Comparison of ENCODE assay signal across 1 cellular context in the genomic region with DNA sequence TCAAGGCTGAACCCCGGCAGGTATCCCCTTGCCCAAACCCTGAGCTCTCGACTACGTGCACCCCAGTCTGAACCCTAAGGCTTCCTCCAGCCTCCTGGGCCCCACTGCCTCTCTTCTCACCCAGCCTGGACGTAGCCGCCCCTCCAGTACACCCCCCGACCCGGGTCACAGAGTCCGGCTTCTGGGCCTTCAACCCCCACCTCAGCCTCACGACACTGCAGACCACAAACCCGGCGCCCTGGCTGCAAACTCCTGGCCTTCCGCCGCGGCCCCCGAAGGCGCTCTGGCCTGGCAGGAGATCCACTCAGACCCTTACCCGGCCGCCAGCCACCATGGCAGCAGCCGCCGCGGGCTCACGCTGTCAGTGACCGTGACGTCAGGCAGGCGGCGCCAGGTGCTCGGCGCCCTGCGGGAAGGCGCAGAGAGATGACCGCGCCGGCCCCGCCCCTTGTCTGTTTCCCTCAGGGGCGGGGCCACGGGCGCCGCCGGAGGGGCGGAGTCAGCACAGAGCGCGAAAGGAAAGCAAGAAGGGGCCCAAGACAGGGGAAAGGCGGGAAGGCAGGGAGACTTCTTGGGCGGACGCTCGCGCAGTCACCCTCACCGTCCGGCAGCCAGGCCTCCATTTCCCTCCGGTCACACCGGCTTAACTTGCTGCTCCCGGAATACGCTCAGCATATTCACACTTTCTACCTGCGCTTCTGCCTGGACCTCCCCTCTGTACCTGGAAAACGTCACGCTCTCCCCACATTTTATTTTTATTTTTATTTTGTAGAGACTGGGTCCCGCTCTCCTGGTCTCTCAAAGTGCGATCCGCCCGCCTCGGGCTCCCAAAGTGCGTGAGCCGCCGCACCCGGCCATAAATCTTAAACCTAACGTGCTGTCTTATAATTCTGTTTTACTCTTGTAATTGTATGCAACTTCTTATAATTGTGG.
TF ChIP-seq lines count a peak whose summit lies in the region.

A gene with protein sequence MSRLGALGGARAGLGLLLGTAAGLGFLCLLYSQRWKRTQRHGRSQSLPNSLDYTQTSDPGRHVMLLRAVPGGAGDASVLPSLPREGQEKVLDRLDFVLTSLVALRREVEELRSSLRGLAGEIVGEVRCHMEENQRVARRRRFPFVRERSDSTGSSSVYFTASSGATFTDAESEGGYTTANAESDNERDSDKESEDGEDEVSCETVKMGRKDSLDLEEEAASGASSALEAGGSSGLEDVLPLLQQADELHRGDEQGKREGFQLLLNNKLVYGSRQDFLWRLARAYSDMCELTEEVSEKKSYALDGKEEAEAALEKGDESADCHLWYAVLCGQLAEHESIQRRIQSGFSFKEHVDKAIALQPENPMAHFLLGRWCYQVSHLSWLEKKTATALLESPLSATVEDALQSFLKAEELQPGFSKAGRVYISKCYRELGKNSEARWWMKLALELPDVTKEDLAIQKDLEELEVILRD (minus strand): TSS at position 372 of the 933 bp plus-strand sequence. CDS start 471 bp downstream, outside the sequence.

TF ChIP-seq in HepG2, 621 proteins besides CTCF, POLR2A, EP300 and RAD21 (continued from another document and continues in another):
- TF ChIP-seq, protein P1, sequence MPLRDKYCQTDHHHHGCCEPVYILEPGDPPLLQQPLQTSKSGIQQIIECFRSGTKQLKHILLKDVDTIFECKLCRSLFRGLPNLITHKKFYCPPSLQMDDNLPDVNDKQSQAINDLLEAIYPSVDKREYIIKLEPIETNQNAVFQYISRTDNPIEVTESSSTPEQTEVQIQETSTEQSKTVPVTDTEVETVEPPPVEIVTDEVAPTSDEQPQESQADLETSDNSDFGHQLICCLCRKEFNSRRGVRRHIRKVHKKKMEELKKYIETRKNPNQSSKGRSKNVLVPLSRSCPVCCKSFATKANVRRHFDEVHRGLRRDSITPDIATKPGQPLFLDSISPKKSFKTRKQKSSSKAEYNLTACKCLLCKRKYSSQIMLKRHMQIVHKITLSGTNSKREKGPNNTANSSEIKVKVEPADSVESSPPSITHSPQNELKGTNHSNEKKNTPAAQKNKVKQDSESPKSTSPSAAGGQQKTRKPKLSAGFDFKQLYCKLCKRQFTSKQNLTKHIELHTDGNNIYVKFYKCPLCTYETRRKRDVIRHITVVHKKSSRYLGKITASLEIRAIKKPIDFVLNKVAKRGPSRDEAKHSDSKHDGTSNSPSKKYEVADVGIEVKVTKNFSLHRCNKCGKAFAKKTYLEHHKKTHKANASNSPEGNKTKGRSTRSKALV (CRISPR knock-in tag; IDR thresholded peaks at IDR 0.05), result no peak
- no peak for TF ChIP-seq ZBTB20 (CRISPR knock-in tag; IDR thresholded peaks at IDR 0.05; ENCODE audit: borderline replicate concordance, low read depth)
- no peak for TF ChIP-seq SMYD3 (CRISPR knock-in tag; IDR thresholded peaks at IDR 0.05)
- TF ChIP-seq KDM5B (CRISPR knock-in tag; IDR thresholded peaks at IDR 0.05; ENCODE audit: borderline replicate concordance), result no peak
- peak; percentile 88; the same call in 1 of the 2 replicates for TF ChIP-seq SIN3A (IDR thresholded peaks at IDR 0.05; ENCODE audit: borderline replicate concordance, low read depth, low read length)
- TF ChIP-seq ZFP36L1 (CRISPR knock-in tag; IDR thresholded peaks at IDR 0.05), result no peak
- peak; percentile 98 for TF ChIP-seq MXI1 (IDR thresholded peaks at IDR 0.05; ENCODE audit: borderline replicate concordance, low read depth, low read length)
- no peak for TF ChIP-seq ZFAT (CRISPR knock-in tag; conservative IDR thresholded peaks at IDR 0.05)
- TF ChIP-seq ZNF441 (CRISPR knock-in tag; IDR thresholded peaks at IDR 0.05; ENCODE audit: borderline replicate concordance), result peak; percentile 63; the same call in 1 of the 2 replicates
- TF ChIP-seq, protein P2, sequence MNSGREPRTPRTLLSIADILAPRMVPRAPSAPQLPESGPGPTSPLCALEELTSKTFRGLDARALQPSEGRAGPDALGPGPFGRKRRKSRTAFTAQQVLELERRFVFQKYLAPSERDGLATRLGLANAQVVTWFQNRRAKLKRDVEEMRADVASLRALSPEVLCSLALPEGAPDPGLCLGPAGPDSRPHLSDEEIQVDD (CRISPR knock-in tag; IDR thresholded peaks at IDR 0.05; ENCODE audit: borderline replicate concordance), result no peak
- no peak for TF ChIP-seq ZNF589 (CRISPR knock-in tag; conservative IDR thresholded peaks at IDR 0.05)
- TF ChIP-seq MIER3 (CRISPR knock-in tag; IDR thresholded peaks at IDR 0.05; ENCODE audit: borderline replicate concordance), result no peak
- TF ChIP-seq, protein P3, sequence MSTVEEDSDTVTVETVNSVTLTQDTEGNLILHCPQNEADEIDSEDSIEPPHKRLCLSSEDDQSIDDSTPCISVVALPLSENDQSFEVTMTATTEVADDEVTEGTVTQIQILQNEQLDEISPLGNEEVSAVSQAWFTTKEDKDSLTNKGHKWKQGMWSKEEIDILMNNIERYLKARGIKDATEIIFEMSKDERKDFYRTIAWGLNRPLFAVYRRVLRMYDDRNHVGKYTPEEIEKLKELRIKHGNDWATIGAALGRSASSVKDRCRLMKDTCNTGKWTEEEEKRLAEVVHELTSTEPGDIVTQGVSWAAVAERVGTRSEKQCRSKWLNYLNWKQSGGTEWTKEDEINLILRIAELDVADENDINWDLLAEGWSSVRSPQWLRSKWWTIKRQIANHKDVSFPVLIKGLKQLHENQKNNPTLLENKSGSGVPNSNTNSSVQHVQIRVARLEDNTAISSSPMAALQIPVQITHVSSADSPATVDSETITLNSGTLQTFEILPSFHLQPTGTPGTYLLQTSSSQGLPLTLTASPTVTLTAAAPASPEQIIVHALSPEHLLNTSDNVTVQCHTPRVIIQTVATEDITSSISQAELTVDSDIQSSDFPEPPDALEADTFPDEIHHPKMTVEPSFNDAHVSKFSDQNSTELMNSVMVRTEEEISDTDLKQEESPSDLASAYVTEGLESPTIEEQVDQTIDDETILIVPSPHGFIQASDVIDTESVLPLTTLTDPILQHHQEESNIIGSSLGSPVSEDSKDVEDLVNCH (CRISPR knock-in tag; IDR thresholded peaks at IDR 0.05), result no peak
- TF ChIP-seq, protein P4, sequence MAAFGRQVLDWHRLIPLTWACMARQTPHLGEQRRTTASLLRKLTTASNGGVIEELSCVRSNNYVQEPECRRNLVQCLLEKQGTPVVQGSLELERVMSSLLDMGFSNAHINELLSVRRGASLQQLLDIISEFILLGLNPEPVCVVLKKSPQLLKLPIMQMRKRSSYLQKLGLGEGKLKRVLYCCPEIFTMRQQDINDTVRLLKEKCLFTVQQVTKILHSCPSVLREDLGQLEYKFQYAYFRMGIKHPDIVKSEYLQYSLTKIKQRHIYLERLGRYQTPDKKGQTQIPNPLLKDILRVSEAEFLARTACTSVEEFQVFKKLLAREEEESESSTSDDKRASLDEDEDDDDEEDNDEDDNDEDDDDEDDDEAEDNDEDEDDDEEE (CRISPR knock-in tag; IDR thresholded peaks at IDR 0.05), result peak; percentile 78; the same call in 1 of the 2 replicates
- no peak for TF ChIP-seq ZNF746 (CRISPR knock-in tag; IDR thresholded peaks at IDR 0.05)
- peak; percentile 76 for TF ChIP-seq POLR2G (IDR thresholded peaks at IDR 0.05; ENCODE audit: low read depth, low read length)
- TF ChIP-seq ZSCAN21 (CRISPR knock-in tag; IDR thresholded peaks at IDR 0.05; ENCODE audit: borderline replicate concordance), result no peak; the same call in 1 of the 2 replicates
- TF ChIP-seq, protein P5, sequence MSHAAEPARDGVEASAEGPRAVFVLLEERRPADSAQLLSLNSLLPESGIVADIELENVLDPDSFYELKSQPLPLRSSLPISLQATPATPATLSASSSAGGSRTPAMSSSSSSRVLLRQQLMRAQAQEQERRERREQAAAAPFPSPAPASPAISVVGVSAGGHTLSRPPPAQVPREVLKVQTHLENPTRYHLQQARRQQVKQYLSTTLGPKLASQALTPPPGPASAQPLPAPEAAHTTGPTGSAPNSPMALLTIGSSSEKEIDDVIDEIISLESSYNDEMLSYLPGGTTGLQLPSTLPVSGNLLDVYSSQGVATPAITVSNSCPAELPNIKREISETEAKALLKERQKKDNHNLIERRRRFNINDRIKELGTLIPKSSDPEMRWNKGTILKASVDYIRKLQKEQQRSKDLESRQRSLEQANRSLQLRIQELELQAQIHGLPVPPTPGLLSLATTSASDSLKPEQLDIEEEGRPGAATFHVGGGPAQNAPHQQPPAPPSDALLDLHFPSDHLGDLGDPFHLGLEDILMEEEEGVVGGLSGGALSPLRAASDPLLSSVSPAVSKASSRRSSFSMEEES (CRISPR knock-in tag; IDR thresholded peaks at IDR 0.05), result no peak; the same call in 1 of the 2 replicates
- TF ChIP-seq ZMYM2 (CRISPR knock-in tag; IDR thresholded peaks at IDR 0.05), result no peak
- no peak for TF ChIP-seq CENPX (CRISPR knock-in tag; IDR thresholded peaks at IDR 0.05)
- TF ChIP-seq, protein P6, sequence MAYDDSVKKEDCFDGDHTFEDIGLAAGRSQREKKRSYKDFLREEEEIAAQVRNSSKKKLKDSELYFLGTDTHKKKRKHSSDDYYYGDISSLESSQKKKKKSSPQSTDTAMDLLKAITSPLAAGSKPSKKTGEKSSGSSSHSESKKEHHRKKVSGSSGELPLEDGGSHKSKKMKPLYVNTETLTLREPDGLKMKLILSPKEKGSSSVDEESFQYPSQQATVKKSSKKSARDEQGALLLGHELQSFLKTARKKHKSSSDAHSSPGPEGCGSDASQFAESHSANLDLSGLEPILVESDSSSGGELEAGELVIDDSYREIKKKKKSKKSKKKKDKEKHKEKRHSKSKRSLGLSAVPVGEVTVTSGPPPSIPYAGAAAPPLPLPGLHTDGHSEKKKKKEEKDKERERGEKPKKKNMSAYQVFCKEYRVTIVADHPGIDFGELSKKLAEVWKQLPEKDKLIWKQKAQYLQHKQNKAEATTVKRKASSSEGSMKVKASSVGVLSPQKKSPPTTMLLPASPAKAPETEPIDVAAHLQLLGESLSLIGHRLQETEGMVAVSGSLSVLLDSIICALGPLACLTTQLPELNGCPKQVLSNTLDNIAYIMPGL (CRISPR knock-in tag; IDR thresholded peaks at IDR 0.05; ENCODE audit: borderline replicate concordance in 1 of 2, low read depth in 1 of 2), result peak; percentile 57 to 72; a peak in 2 of 4 replicates
- TF ChIP-seq KDM4B (CRISPR knock-in tag; IDR thresholded peaks at IDR 0.05), result no peak
- TF ChIP-seq, protein P7, sequence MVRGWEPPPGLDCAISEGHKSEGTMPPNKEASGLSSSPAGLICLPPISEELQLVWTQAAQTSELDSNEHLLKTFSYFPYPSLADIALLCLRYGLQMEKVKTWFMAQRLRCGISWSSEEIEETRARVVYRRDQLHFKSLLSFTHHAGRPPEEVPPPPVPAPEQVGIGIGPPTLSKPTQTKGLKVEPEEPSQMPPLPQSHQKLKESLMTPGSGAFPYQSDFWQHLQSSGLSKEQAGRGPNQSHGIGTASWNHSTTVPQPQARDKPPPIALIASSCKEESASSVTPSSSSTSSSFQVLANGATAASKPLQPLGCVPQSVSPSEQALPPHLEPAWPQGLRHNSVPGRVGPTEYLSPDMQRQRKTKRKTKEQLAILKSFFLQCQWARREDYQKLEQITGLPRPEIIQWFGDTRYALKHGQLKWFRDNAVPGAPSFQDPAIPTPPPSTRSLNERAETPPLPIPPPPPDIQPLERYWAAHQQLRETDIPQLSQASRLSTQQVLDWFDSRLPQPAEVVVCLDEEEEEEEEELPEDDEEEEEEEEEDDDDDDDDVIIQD (CRISPR knock-in tag; IDR thresholded peaks at IDR 0.05; ENCODE audit: low read depth), result no peak
- peak; percentile 38; the same call in 1 of the 2 replicates for TF ChIP-seq TARDBP (CRISPR knock-in tag; IDR thresholded peaks at IDR 0.05)
- TF ChIP-seq GABPB1 (CRISPR knock-in tag; IDR thresholded peaks at IDR 0.05), result peak; percentile 88
- TF ChIP-seq SUZ12 (IDR thresholded peaks at IDR 0.05; ENCODE audit: low read depth, low read length), result no peak
- no peak for TF ChIP-seq ZNF557 (CRISPR knock-in tag; IDR thresholded peaks at IDR 0.05)
- no peak for TF ChIP-seq GTF2F1 (IDR thresholded peaks at IDR 0.05; ENCODE audit: low read length)
- no peak for TF ChIP-seq TEAD2 (CRISPR knock-in tag; IDR thresholded peaks at IDR 0.05)
- TF ChIP-seq, protein P8, sequence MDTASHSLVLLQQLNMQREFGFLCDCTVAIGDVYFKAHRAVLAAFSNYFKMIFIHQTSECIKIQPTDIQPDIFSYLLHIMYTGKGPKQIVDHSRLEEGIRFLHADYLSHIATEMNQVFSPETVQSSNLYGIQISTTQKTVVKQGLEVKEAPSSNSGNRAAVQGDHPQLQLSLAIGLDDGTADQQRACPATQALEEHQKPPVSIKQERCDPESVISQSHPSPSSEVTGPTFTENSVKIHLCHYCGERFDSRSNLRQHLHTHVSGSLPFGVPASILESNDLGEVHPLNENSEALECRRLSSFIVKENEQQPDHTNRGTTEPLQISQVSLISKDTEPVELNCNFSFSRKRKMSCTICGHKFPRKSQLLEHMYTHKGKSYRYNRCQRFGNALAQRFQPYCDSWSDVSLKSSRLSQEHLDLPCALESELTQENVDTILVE (CRISPR knock-in tag; IDR thresholded peaks at IDR 0.05), result peak; percentile 28; the same call in 1 of the 2 replicates
- TF ChIP-seq, protein P9, sequence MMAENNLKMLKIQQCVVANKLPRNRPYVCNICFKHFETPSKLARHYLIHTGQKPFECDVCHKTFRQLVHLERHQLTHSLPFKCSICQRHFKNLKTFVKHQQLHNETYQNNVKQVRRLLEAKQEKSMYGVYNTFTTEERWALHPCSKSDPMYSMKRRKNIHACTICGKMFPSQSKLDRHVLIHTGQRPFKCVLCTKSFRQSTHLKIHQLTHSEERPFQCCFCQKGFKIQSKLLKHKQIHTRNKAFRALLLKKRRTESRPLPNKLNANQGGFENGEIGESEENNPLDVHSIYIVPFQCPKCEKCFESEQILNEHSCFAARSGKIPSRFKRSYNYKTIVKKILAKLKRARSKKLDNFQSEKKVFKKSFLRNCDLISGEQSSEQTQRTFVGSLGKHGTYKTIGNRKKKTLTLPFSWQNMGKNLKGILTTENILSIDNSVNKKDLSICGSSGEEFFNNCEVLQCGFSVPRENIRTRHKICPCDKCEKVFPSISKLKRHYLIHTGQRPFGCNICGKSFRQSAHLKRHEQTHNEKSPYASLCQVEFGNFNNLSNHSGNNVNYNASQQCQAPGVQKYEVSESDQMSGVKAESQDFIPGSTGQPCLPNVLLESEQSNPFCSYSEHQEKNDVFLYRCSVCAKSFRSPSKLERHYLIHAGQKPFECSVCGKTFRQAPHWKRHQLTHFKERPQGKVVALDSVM (CRISPR knock-in tag; IDR thresholded peaks at IDR 0.05), result no peak; the same call in 1 of the 2 replicates
- TF ChIP-seq ZNF552 (CRISPR knock-in tag; IDR thresholded peaks at IDR 0.05; ENCODE audit: borderline replicate concordance), result no peak
- TF ChIP-seq, protein P10, sequence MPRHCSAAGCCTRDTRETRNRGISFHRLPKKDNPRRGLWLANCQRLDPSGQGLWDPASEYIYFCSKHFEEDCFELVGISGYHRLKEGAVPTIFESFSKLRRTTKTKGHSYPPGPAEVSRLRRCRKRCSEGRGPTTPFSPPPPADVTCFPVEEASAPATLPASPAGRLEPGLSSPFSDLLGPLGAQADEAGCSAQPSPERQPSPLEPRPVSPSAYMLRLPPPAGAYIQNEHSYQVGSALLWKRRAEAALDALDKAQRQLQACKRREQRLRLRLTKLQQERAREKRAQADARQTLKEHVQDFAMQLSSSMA (CRISPR knock-in tag; IDR thresholded peaks at IDR 0.05), result 0 out of 2 replicates have a peak, but pooled peaks have one; percentile 51
- no peak for TF ChIP-seq ZFP36L2 (CRISPR knock-in tag; IDR thresholded peaks at IDR 0.05)
